ENCODE assay signal across 15 cellular contexts in the genomic region with DNA sequence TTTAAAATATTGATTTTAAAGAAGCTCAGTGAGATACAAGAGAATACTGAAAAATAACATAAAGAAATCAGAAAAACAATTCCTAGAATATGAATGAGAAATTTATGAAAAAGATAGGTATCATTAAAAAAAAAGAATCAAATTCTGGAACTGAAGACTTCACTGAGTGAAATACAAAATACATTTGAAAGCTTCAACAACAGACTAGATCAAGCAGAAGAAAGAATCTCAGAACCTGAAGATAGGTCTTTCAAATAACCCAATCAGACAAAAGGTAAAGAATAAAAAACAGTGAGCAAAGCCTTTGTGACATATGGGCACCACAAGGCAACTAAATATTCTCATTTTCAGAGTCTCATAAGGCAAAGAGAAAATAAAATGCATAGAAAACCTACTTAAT. TPM values are rescaled to one million over a fixed set of nuclear protein-coding genes. Genes with fewer than 3 reads are reported as not detected.
A peak's percentile ranks its signal among the peaks of the same experiment; 100 is the strongest.
DNase-seq lines count a peak whose midpoint lies in the region; ATAC-seq, FAIRE-seq and TF ChIP-seq lines count a peak whose summit lies in the region.
"Had no signal": no experiment of that assay in that cellular context is flagged by ENCODE, and none has a peak within 500 bp of the region (broad histone marks: within the 10 kb centered on the region; RNA-seq: fewer than 3 reads in every experiment).

No MANE protein-coding gene starts in this region.

- H3K27ac Mint-ChIP-seq in H9: 0 out of 7 replicates have a peak overlapping the region, but pooled peaks of 2 of the 3 experiments have one; percentile 37 to 90
- H3K27ac Mint-ChIP-seq: B cell; CD4-positive, alpha-beta T cell had no signal

- H3K4me2 ChIP-seq in H9 (ENCODE audit: insufficient read depth, insufficient read length, low read length) (no peak overlapping the region), Karpas-422 (ENCODE audit: low read depth, low read length, poor library complexity, severe bottlenecking) (no peak overlapping the region), trophoblast cell (ENCODE audit: low read length) (no peak overlapping the region)

- no peak for ATAC-seq in HG03521 (IDR thresholded peaks at IDR 0.05; ENCODE audit: unreplicated experiment)

- H3K23me2 ChIP-seq in H9 (ENCODE audit: insufficient read length, low read depth, low read length, poor library complexity, severe bottlenecking): no peaks in the 10 kb centered on the region

- H3K4me3 ChIP-seq in Karpas-422 (ENCODE audit: low read length) (no peak overlapping the region), breast epithelium (no peak overlapping the region), trophoblast cell (ENCODE audit: low read depth, low read length) (no peak overlapping the region)

- H2BK12ac ChIP-seq in H9 (ENCODE audit: insufficient read length, low read depth, low read length) (no peak overlapping the region), trophoblast cell (ENCODE audit: low read length) (no peak overlapping the region)

- H3K23ac ChIP-seq in H9 (ENCODE audit: insufficient read length, low read depth, low read length) (no peak overlapping the region), trophoblast cell (ENCODE audit: low read length) (no peak overlapping the region)

- H3K9ac ChIP-seq in H9 (ENCODE audit: extremely low read depth, insufficient read length, low read length) (no peak overlapping the region), Karpas-422 (ENCODE audit: low read length) (no peak overlapping the region), trophoblast cell (ENCODE audit: low read length) (no peak overlapping the region)

- H2BK5ac ChIP-seq in H9 (ENCODE audit: insufficient read length, low read length) (no peak overlapping the region), trophoblast cell (ENCODE audit: low read depth, low read length, poor library complexity) (no peak overlapping the region)

- H3K4me1 Mint-ChIP-seq in H9: peaks cover 56 to 74% of the 10 kb centered on the region in 2 experiments

- H3T11ph ChIP-seq in H9 (ENCODE audit: low read length): no peak overlapping the region

- H3K18ac ChIP-seq in H9 (ENCODE audit: insufficient read length, low read depth, low read length) (no peak overlapping the region), trophoblast cell (ENCODE audit: low read length) (no peak overlapping the region)

- no peaks in the 10 kb centered on the region for H3K27me3 Mint-ChIP-seq in H9 (ENCODE audit: low read depth)
- H3K27me3 Mint-ChIP-seq: B cell; CD4-positive, alpha-beta T cell; IgD-negative memory B cell had no signal

- H3K9me3 ChIP-seq in H9 (ENCODE audit: control insufficient read depth, low read depth, low read length) (no peaks in the 10 kb centered on the region), Karpas-422 (ENCODE audit: low read length) (peaks cover 35% of the 10 kb centered on the region), breast epithelium (peaks cover 10 to 14% of the 10 kb centered on the region in 2 donors), trophoblast cell (ENCODE audit: insufficient read depth, low read depth, low read length) (peaks cover 2% of the 10 kb centered on the region)

- no peak overlapping the region for H4K12ac ChIP-seq in trophoblast cell (ENCODE audit: low read depth, low read length)

- H3K27me3 ChIP-seq in H9 (ENCODE audit: insufficient read depth, low read length) (no peaks in the 10 kb centered on the region), Karpas-422 (ENCODE audit: low read length) (no peaks in the 10 kb centered on the region), breast epithelium (no peaks in the 10 kb centered on the region), trophoblast cell (ENCODE audit: insufficient read depth, low read length) (no peaks in the 10 kb centered on the region)

- H3K4me3 Mint-ChIP-seq in H9: no peak overlapping the region
- H3K4me3 Mint-ChIP-seq: B cell; CD4-positive, alpha-beta T cell had no signal

- no peak overlapping the region for H2AFZ ChIP-seq in H9 (ENCODE audit: low read length)
- no peak overlapping the region for H2AFZ ChIP-seq in Karpas-422 (ENCODE audit: low read length)
- no peak overlapping the region for H2AFZ ChIP-seq in trophoblast cell (ENCODE audit: insufficient read depth, low read length, poor library complexity)

- peak; percentile 3 for FAIRE-seq in A204.1 (lab: Jason Lieb, UNC)
- FAIRE-seq in frontal cortex (lab: Jason Lieb, UNC): peak; percentile 75
- FAIRE-seq: H1 had no signal

- no peak overlapping the region for H4K5ac ChIP-seq in H9 (ENCODE audit: insufficient read length, low read depth, low read length)

- no peak overlapping the region for H3K4ac ChIP-seq in H9 (ENCODE audit: low read depth, low read length)
- no peak overlapping the region for H3K4ac ChIP-seq in trophoblast cell (ENCODE audit: low read depth, low read length)

- H3K36me3 Mint-ChIP-seq in H9 (ENCODE audit: insufficient read depth in 1 of 3, low read depth in 3 of 3): peaks cover 6 to 27% (median 15%) of the 10 kb centered on the region in 3 experiments; a peak in 6 of 7 replicates

- DNase-seq in H9: no peak
- DNase-seq in Karpas-422: peak; percentile 58
- DNase-seq in frontal cortex (ENCODE audit: low spot score in 2 of 2): no peak
- DNase-seq in activated gamma-delta T cell treated with Interleukin-2 at 50 U/mL for 16 hours: no peak
- no peak for DNase-seq in breast epithelium (ENCODE audit: low spot score in 2 of 2)
- DNase-seq in trophoblast cell: no peak
- DNase-seq: C1 segment of cervical spinal cord; CD4-positive, alpha-beta T cell; DMS79; HCEC 1CT had no signal

- H2BK15ac ChIP-seq in H9 (ENCODE audit: low read depth, low read length): no peak overlapping the region

- no peak overlapping the region for H4K91ac ChIP-seq in H9 (ENCODE audit: insufficient read length, low read depth, low read length)
- no peak overlapping the region for H4K91ac ChIP-seq in trophoblast cell (ENCODE audit: low read depth, low read length)

- H3K27ac ChIP-seq in H9 (ENCODE audit: insufficient read length, low read depth, low read length) (no peak overlapping the region), Karpas-422 (ENCODE audit: low read length) (no peak overlapping the region), breast epithelium (no peak overlapping the region), trophoblast cell (ENCODE audit: low read depth, low read length) (no peak overlapping the region)

- intact Hi-C loops in breast epithelium (cut with DNase I; ENCODE audit: low total_unique reads): no loop called here

- TF ChIP-seq POLR2A in breast epithelium (IDR thresholded peaks at IDR 0.05): no peak

- peaks cover 15 to 22% of the 10 kb centered on the region in 2 experiments; a peak in 4 of 5 replicates for H3K9me3 Mint-ChIP-seq in H9

- no peak overlapping the region for H2BK20ac ChIP-seq in H9 (ENCODE audit: low read depth, low read length, poor library complexity, severe bottlenecking)

- no peak overlapping the region for H3K56ac ChIP-seq in H9 (ENCODE audit: insufficient read length, low read depth, low read length)

- H3K79me1 ChIP-seq in H9 (ENCODE audit: insufficient read depth, low read depth, low read length, poor library complexity, severe bottlenecking) (no peaks in the 10 kb centered on the region), trophoblast cell (ENCODE audit: low read length) (no peaks in the 10 kb centered on the region)

- H3K36me3 ChIP-seq in Karpas-422 (ENCODE audit: insufficient read depth, low read length) (peaks cover 65% of the 10 kb centered on the region), breast epithelium (no peaks in the 10 kb centered on the region), trophoblast cell (ENCODE audit: control insufficient read depth in 1 of 2, insufficient read depth in 2 of 2, low read length in 2 of 2) (no peaks in the 10 kb centered on the region)

- H3K14ac ChIP-seq in H9 (ENCODE audit: insufficient read depth, low read length): no peak overlapping the region
- H3K14ac ChIP-seq in trophoblast cell (ENCODE audit: low read length): no peak overlapping the region

- H3K9me2 ChIP-seq in Karpas-422 (replicated peaks; ENCODE audit: insufficient read depth, low read length): no peaks in the 10 kb centered on the region

- H3K79me2 ChIP-seq in H9 (ENCODE audit: insufficient read depth, low read length): peaks cover 6% of the 10 kb centered on the region; the same call in 1 of the 2 replicates
- H3K79me2 ChIP-seq in Karpas-422 (ENCODE audit: low read length): peaks cover 96% of the 10 kb centered on the region
- H3K79me2 ChIP-seq in trophoblast cell (ENCODE audit: control insufficient read depth, insufficient read depth, low read length, poor library complexity): no peaks in the 10 kb centered on the region

- no peaks in the 10 kb centered on the region for H4K20me1 ChIP-seq in H9 (ENCODE audit: control insufficient read depth, insufficient read depth, insufficient read length)
- no peaks in the 10 kb centered on the region for H4K20me1 ChIP-seq in Karpas-422 (ENCODE audit: insufficient read depth, low read depth, low read length)

- H2BK120ac ChIP-seq in H9 (ENCODE audit: low read depth, low read length, poor library complexity, severe bottlenecking) (no peak overlapping the region), trophoblast cell (ENCODE audit: insufficient read depth, low read length, poor library complexity) (no peak overlapping the region)

- no peak overlapping the region for H4K8ac ChIP-seq in H9 (replicated peaks; ENCODE audit: insufficient read length, low read depth, low read length)
- no peak overlapping the region for H4K8ac ChIP-seq in trophoblast cell (ENCODE audit: low read depth, low read length)

- peaks cover 9% of the 10 kb centered on the region for H3K4me1 ChIP-seq in H9 (ENCODE audit: insufficient read depth, low read length)
- peaks cover 1% of the 10 kb centered on the region for H3K4me1 ChIP-seq in Karpas-422 (ENCODE audit: low read length)
- no peaks in the 10 kb centered on the region for H3K4me1 ChIP-seq in breast epithelium
- peaks cover 0 to under 1% of the 10 kb centered on the region in 2 experiments for H3K4me1 ChIP-seq in trophoblast cell (ENCODE audit: control insufficient read depth in 1 of 2, insufficient read depth in 2 of 2, low read length in 2 of 2)

- no peak for TF ChIP-seq CTCF in H9 (conservative IDR thresholded peaks at IDR 0.05)
- no peak for TF ChIP-seq CTCF in breast epithelium (IDR thresholded peaks at IDR 0.05)

- no peak overlapping the region for H2AK5ac ChIP-seq in H9 (ENCODE audit: insufficient read length, low read length)
- no peak overlapping the region for H2AK5ac ChIP-seq in trophoblast cell (ENCODE audit: low read length)

RNA-seq across cellular contexts. Expression of gene CEP83, which starts 29.4 kb away (rescaled TPM):
- total RNA-seq in H9 (2021) (26.5 and 27.4 TPM in 2 replicates), frontal cortex (22.0 TPM), breast epithelium (10 to 100 TPM; 13.3 to 30.0 (median 23.3) TPM)
- total RNA-seq in Karpas-422 (2014; rRNA removed; shearing (Covaris generic); ENCODE audit: low replicate concordance): 42.4 and 102 TPM in 2 replicates
- polyA plus RNA-seq in trophoblast cell (2013): 6.6 and 6.9 TPM in 2 replicates
